In the genomic region with DNA sequence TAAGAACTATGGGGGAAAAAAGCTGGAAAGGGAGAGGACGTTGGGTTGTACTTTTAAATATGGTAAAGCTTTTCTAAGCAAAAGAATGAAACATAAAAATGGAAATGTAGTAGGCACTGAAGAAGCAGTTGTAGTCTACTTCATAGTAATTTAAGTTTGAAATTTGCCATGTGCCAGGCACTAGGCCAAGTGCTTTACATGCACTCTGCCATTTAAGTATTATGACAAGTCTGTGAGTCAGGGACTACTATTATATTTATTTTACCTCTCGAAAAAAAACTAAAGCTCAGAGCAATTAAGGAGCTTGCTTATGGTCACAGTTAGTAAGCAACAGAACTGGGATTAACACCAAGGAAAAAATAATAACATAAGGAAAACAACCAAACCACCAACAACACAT, we compare ENCODE assay signal across 18 cellular contexts.
DNase-seq lines count a peak whose midpoint lies in the region; ATAC-seq and TF ChIP-seq lines count a peak whose summit lies in the region.
"Had no signal": no experiment of that assay in that cellular context is flagged by ENCODE, and none has a peak within 500 bp of the region (broad histone marks: within the 10 kb centered on the region; RNA-seq: fewer than 3 reads in every experiment).

No MANE protein-coding gene starts in this region.

- TF ChIP-seq POLR2A in stomach (IDR thresholded peaks at IDR 0.05) = no peak

- H3K36me3 ChIP-seq in aorta (ENCODE audit: control insufficient read depth in 1 of 2, insufficient read depth in 2 of 2, low read length in 1 of 2) (no peaks in the 10 kb centered on the region), stomach (peaks cover 0 to 10% (median 0%) of the 10 kb centered on the region in 4 donors)
- H3K36me3 ChIP-seq: BLaER1 treated with 17β-estradiol and CSF1 and Interleukin-3, amounts not matched to agents 10 nM and 100 nM; esophagus squamous epithelium; HAP-1; SJSA1 had no signal

- ATAC-seq in foreskin keratinocyte (peak; percentile 89), aorta (ENCODE audit: low FRiP score) (no peak)
- ATAC-seq: left cardiac atrium; naive thymus-derived CD8-positive, alpha-beta T cell; right cardiac atrium had no signal

- TF ChIP-seq EP300 in stomach (IDR thresholded peaks at IDR 0.05) = no peak

- DNase-seq in AG09319 (ENCODE audit: extremely low read depth, low read depth) (peak; percentile 30), HPDE6-E6E7 (ENCODE audit: extremely low spot score) (peak; percentile 32), astrocyte of the cerebellum (ENCODE audit: low read depth) (peak; percentile 28), foreskin keratinocyte (peak; percentile 38 to 65), aorta (no peak), NCI-H2107 (lab: John Stamatoyannopoulos, UW) (no peak), caudate nucleus (lab: John Stamatoyannopoulos, UW) (no peak), stomach (no peak)
- DNase-seq: activated naive CD4-positive, alpha-beta T cell; esophagus squamous epithelium; left cardiac atrium; naive thymus-derived CD8-positive, alpha-beta T cell; NCI-H1417; NCI-H748 treated with DMSO at 0.1 percent for 48 hours; right cardiac atrium had no signal

- WGBS in aorta, 2 donors = 11 to 27% methylated on average over 2 of the region's 2 CpGs
- 17 to 65% (median 55%) methylated on average over 2 of the region's 2 CpGs for WGBS in stomach, 5 donors

- TF ChIP-seq CTCF in AG09319 (IDR thresholded peaks at IDR 0.05; ENCODE audit: low read depth, low read length) (no peak), astrocyte of the cerebellum (IDR thresholded peaks at IDR 0.05; ENCODE audit: low read depth, low read length, missing control alignments) (no peak), foreskin keratinocyte (conservative IDR thresholded peaks at IDR 0.05) (no peak), stomach (IDR thresholded peaks at IDR 0.05) (no peak)

- no peak overlapping the region for H3K27ac ChIP-seq in foreskin keratinocyte
- no peak overlapping the region for H3K27ac ChIP-seq in aorta (ENCODE audit: low read depth in 1 of 2, low read length in 2 of 2)
- no peak overlapping the region for H3K27ac ChIP-seq in caudate nucleus (ENCODE audit: low read depth, low read length)
- H3K27ac ChIP-seq in stomach = no peak overlapping the region
- H3K27ac ChIP-seq: BLaER1 treated with 17β-estradiol and CSF1 and Interleukin-3, amounts not matched to agents 10 nM and 100 nM; esophagus squamous epithelium; SJSA1 had no signal

- no peak overlapping the region for H3K4me3 ChIP-seq in astrocyte of the cerebellum (ENCODE audit: low read depth, low read length)
- no peak overlapping the region for H3K4me3 ChIP-seq in aorta (ENCODE audit: low read length in 2 of 2)
- no peak overlapping the region for H3K4me3 ChIP-seq in stomach
- H3K4me3 ChIP-seq: BLaER1 treated with 17β-estradiol and CSF1 and Interleukin-3, amounts not matched to agents 10 nM and 100 nM; esophagus squamous epithelium; HAP-1; SJSA1 had no signal

- intact Hi-C loops in aorta (cut with DNase I) = no loop called here
- intact Hi-C loops in stomach (cut with DNase I; ENCODE audit: low total_unique reads) = no loop called here

- peaks cover 1% of the 10 kb centered on the region for H3K9me3 ChIP-seq in aorta (ENCODE audit: control insufficient read depth, low read length)
- peaks cover 0 to 8% (median 3%) of the 10 kb centered on the region in 4 donors for H3K9me3 ChIP-seq in stomach
- H3K9me3 ChIP-seq: SJSA1 had no signal

- in situ Hi-C loops in astrocyte of the cerebellum (cut with HindIII; ENCODE audit: low sequenced_read_pairs) = no loop called here

- peaks cover 11% of the 10 kb centered on the region for H3K4me1 ChIP-seq in foreskin keratinocyte
- H3K4me1 ChIP-seq in aorta (ENCODE audit: control insufficient read depth in 1 of 2, insufficient read depth in 2 of 2, low read length in 2 of 2) = peaks cover 2% of the 10 kb centered on the region in 2 donors
- H3K4me1 ChIP-seq in stomach = peaks cover 0 to 13% (median 3%) of the 10 kb centered on the region in 4 donors
- H3K4me1 ChIP-seq: BLaER1 treated with 17β-estradiol and CSF1 and Interleukin-3, amounts not matched to agents 10 nM and 100 nM; HAP-1 had no signal

- H3K27me3 ChIP-seq in foreskin keratinocyte (no peaks in the 10 kb centered on the region), aorta (ENCODE audit: control insufficient read depth in 1 of 2, insufficient read depth in 2 of 2, low read length in 1 of 2) (no peaks in the 10 kb centered on the region), stomach (no peaks in the 10 kb centered on the region)
- H3K27me3 ChIP-seq: BLaER1 treated with 17β-estradiol and CSF1 and Interleukin-3, amounts not matched to agents 10 nM and 100 nM; SJSA1 had no signal

Comparison
In these comparisons a context has a peak if more than half of its experiments do, and no peak if none do; other contexts are left out.
1. DNase-seq: peak in AG09319 (single experiment), HPDE6-E6E7 (single experiment), astrocyte of the cerebellum (single experiment) and foreskin keratinocyte (2 of 2); none in aorta (0 of 2), NCI-H2107 (single experiment), caudate nucleus (0 of 61) and stomach (single experiment).